Comparison of ENCODE assay signal across 19 cellular contexts in genomic region chr10:33900591-33900990, GRCh38.
DNase-seq lines count a peak whose midpoint lies in the region; ATAC-seq, FAIRE-seq and TF ChIP-seq lines count a peak whose summit lies in the region.
"Had no signal": no experiment of that assay in that cellular context is flagged by ENCODE, and none has a peak within 500 bp of the region (broad histone marks: within the 10 kb centered on the region; RNA-seq: fewer than 3 reads in every experiment).

No MANE protein-coding gene starts in this region.

- no peak overlapping the region for H3K4ac ChIP-seq in mesenchymal stem cell (ENCODE audit: low read depth in 1 of 2, low read length in 2 of 2)

- no peak overlapping the region for H3K27ac Mint-ChIP-seq in activated T-cell treated with anti-CD3 and anti-CD28 coated beads, Interleukin-2, amount 50 U/mL, for 72 hours
- H3K27ac Mint-ChIP-seq: activated CD8-positive, alpha-beta T cell treated with anti-CD3 and anti-CD28 coated beads, Interleukin-2, amount 10 ng/mL, durations not matched to agents 7 days and 5 days; natural killer cell had no signal

- H3K18ac ChIP-seq in mesenchymal stem cell (ENCODE audit: low read depth in 1 of 2, low read length in 2 of 2) = no peak overlapping the region

- no peaks in the 10 kb centered on the region for H3K9me3 Mint-ChIP-seq in activated T-cell treated with anti-CD3 and anti-CD28 coated beads, Interleukin-2, amount 50 U/mL, for 72 hours

- no peak overlapping the region for H2BK12ac ChIP-seq in mesenchymal stem cell (ENCODE audit: low read length in 2 of 2)

- FAIRE-seq in D721Med (lab: Jason Lieb, UNC) = no peak
- FAIRE-seq: frontal cortex, GM12891 had no signal

- H3K79me2 ChIP-seq in ACC112 (ENCODE audit: control insufficient read depth, insufficient read depth, low read length, unreplicated experiment) = no peaks in the 10 kb centered on the region

- intact Hi-C loops in esophagus squamous epithelium (cut with DNase I) = no loop called here

- peaks cover 30% of the 10 kb centered on the region for H3K4me1 ChIP-seq in ACC112 (ENCODE audit: control insufficient read depth, insufficient read depth, low read length, unreplicated experiment)
- H3K4me1 ChIP-seq in SJSA1 (replicated peaks) = peaks cover 25% of the 10 kb centered on the region
- peaks cover 14 to 54% (median 29%) of the 10 kb centered on the region in 3 donors for H3K4me1 ChIP-seq in esophagus squamous epithelium
- peaks cover 2% of the 10 kb centered on the region for H3K4me1 ChIP-seq in mesenchymal stem cell (ENCODE audit: control insufficient read depth, insufficient read depth, low read depth, low read length)

- no peak overlapping the region for H3K4me3 Mint-ChIP-seq in activated T-cell treated with anti-CD3 and anti-CD28 coated beads, Interleukin-2, amount 50 U/mL, for 72 hours
- H3K4me3 Mint-ChIP-seq: activated CD8-positive, alpha-beta T cell treated with anti-CD3 and anti-CD28 coated beads, Interleukin-2, amount 10 ng/mL, durations not matched to agents 7 days and 5 days; natural killer cell had no signal

- peak overlapping the region; percentile 84 for H3K9ac ChIP-seq in mesenchymal stem cell (ENCODE audit: low read length)

- no peaks in the 10 kb centered on the region for H3K27me3 ChIP-seq in ACC112 (ENCODE audit: insufficient read depth, low read length)
- H3K27me3 ChIP-seq in SJSA1 (replicated peaks) = no peaks in the 10 kb centered on the region
- H3K27me3 ChIP-seq in esophagus squamous epithelium = no peaks in the 10 kb centered on the region
- H3K27me3 ChIP-seq in mesenchymal stem cell (ENCODE audit: control insufficient read depth in 1 of 2, insufficient read depth in 1 of 2, low read length in 2 of 2) = no peaks in the 10 kb centered on the region

- DNase-seq in SJSA1 (ENCODE audit: low read depth in 1 of 2, low spot score in 2 of 2) = peak in 1 of 2 experiments; percentile 42
- no peak for DNase-seq in esophagus squamous epithelium (lab: John Stamatoyannopoulos, UW)
- DNase-seq in mesenchymal stem cell = no peak
- DNase-seq in NCI-H1105 (lab: John Stamatoyannopoulos, UW) = no peak
- DNase-seq in D721Med (ENCODE audit: insufficient read length, low spot score) = no peak
- no peak for DNase-seq in activated T-cell treated with anti-CD3 and anti-CD28 coated beads, Interleukin-2, amount 50 U/mL, for 72 hours
- DNase-seq: activated CD8-positive, alpha-beta T cell treated with anti-CD3 and anti-CD28 coated beads, Interleukin-2, amount 10 ng/mL, durations not matched to agents 7 days and 5 days; activated gamma-delta T cell; AML-193; cerebellar nuclear complex; H7; natural killer cell; RPMI8226; stimulated activated CD4-positive, alpha-beta T cell treated with anti-CD3 and anti-CD28 coated beads, Interleukin-15, amount 100 ng/mL, for 24 hours; T-helper 9 cell had no signal

- no peak overlapping the region for H4K8ac ChIP-seq in mesenchymal stem cell (ENCODE audit: low read length)

- no peaks in the 10 kb centered on the region for H3K36me3 Mint-ChIP-seq in activated T-cell treated with anti-CD3 and anti-CD28 coated beads, Interleukin-2, amount 50 U/mL, for 72 hours (ENCODE audit: insufficient read depth in 2 of 2)
- H3K36me3 Mint-ChIP-seq: natural killer cell had no signal

- peak overlapping the region; percentile 89 for H2AFZ ChIP-seq in ACC112 (ENCODE audit: low read length, unreplicated experiment)
- no peak overlapping the region for H2AFZ ChIP-seq in mesenchymal stem cell (ENCODE audit: low read depth, low read length)

- H2BK120ac ChIP-seq in mesenchymal stem cell (ENCODE audit: low read depth, low read length) = no peak overlapping the region

- H3K27me3 Mint-ChIP-seq in activated T-cell treated with anti-CD3 and anti-CD28 coated beads, Interleukin-2, amount 50 U/mL, for 72 hours (ENCODE audit: low read depth) = peaks cover 18% of the 10 kb centered on the region

- H2AK5ac ChIP-seq in mesenchymal stem cell (ENCODE audit: low read length, severe bottlenecking) = no peak overlapping the region

- H3K4me1 Mint-ChIP-seq in activated T-cell treated with anti-CD3 and anti-CD28 coated beads, Interleukin-2, amount 50 U/mL, for 72 hours (ENCODE audit: low read depth) = no peaks in the 10 kb centered on the region
- H3K4me1 Mint-ChIP-seq: natural killer cell had no signal

- no peak overlapping the region for H3K23ac ChIP-seq in mesenchymal stem cell (ENCODE audit: low read length in 2 of 2)

- H3K14ac ChIP-seq in mesenchymal stem cell (ENCODE audit: low read length in 2 of 2) = no peak overlapping the region

- TF ChIP-seq POLR2A in esophagus squamous epithelium (IDR thresholded peaks at IDR 0.05) = no peak

- H3K27ac ChIP-seq in ACC112 (ENCODE audit: low read depth, low read length) (peak overlapping the region; percentile 97), SJSA1 (peak overlapping the region; percentile 64), esophagus squamous epithelium (peak overlapping the region; percentile 14 to 73 (median 68)), mesenchymal stem cell (ENCODE audit: low read length, poor library complexity, severe bottlenecking) (no peak overlapping the region)

- TF ChIP-seq CTCF in esophagus squamous epithelium (IDR thresholded peaks at IDR 0.05) (no peak), D721Med (IDR thresholded peaks at IDR 0.05; ENCODE audit: insufficient read depth, missing control alignments) (no peak)

- H3K36me3 ChIP-seq in ACC112 (ENCODE audit: insufficient read depth, low read length) (no peaks in the 10 kb centered on the region), SJSA1 (no peaks in the 10 kb centered on the region), esophagus squamous epithelium (no peaks in the 10 kb centered on the region), mesenchymal stem cell (ENCODE audit: control insufficient read depth in 1 of 2, insufficient read depth in 2 of 2, low read depth in 1 of 2, low read length in 2 of 2) (no peaks in the 10 kb centered on the region)

- H2BK5ac ChIP-seq in mesenchymal stem cell (ENCODE audit: low read depth, low read length, poor library complexity, severe bottlenecking) = no peak overlapping the region

- ATAC-seq in HG03280 (IDR thresholded peaks at IDR 0.05; ENCODE audit: unreplicated experiment) = no peak
- ATAC-seq in activated T-cell treated with anti-CD3 and anti-CD28 coated beads, Interleukin-2, amount 50 U/mL, for 72 hours (replicated peaks in 1 of 2) = no peak
- ATAC-seq: activated CD8-positive, alpha-beta T cell treated with anti-CD3 and anti-CD28 coated beads, Interleukin-2, amount 10 ng/mL, durations not matched to agents 7 days and 5 days; natural killer cell had no signal

- no peak overlapping the region for H3K4me2 ChIP-seq in mesenchymal stem cell (ENCODE audit: low read length, poor library complexity, severe bottlenecking)

- no peak overlapping the region for H2BK15ac ChIP-seq in mesenchymal stem cell (ENCODE audit: low read depth, poor library complexity, severe bottlenecking)

- H4K91ac ChIP-seq in mesenchymal stem cell (ENCODE audit: low read length) = no peak overlapping the region

- H3K4me3 ChIP-seq in ACC112 (ENCODE audit: low read depth, low read length) = peak overlapping the region; percentile 48
- no peak overlapping the region for H3K4me3 ChIP-seq in SJSA1
- no peak overlapping the region for H3K4me3 ChIP-seq in esophagus squamous epithelium
- peak overlapping the region in 1 of 2 experiments; percentile 21 for H3K4me3 ChIP-seq in mesenchymal stem cell (ENCODE audit: insufficient read depth in 1 of 2, low read depth in 1 of 2, low read length in 2 of 2)

- H3K79me1 ChIP-seq in mesenchymal stem cell (replicated peaks; ENCODE audit: low read length, poor library complexity, severe bottlenecking) = no peaks in the 10 kb centered on the region

- 34 to 40% methylated on average over 2 of the region's 2 CpGs for WGBS in esophagus squamous epithelium, 2 donors
- 100% methylated on average over 1 of the region's 2 CpGs for WGBS in mesenchymal stem cell

- no peaks in the 10 kb centered on the region for H3K9me3 ChIP-seq in SJSA1 (replicated peaks)
- H3K9me3 ChIP-seq in esophagus squamous epithelium = no peaks in the 10 kb centered on the region
- H3K9me3 ChIP-seq in mesenchymal stem cell (ENCODE audit: control insufficient read depth, low read length) = no peaks in the 10 kb centered on the region
